In the genomic region with DNA sequence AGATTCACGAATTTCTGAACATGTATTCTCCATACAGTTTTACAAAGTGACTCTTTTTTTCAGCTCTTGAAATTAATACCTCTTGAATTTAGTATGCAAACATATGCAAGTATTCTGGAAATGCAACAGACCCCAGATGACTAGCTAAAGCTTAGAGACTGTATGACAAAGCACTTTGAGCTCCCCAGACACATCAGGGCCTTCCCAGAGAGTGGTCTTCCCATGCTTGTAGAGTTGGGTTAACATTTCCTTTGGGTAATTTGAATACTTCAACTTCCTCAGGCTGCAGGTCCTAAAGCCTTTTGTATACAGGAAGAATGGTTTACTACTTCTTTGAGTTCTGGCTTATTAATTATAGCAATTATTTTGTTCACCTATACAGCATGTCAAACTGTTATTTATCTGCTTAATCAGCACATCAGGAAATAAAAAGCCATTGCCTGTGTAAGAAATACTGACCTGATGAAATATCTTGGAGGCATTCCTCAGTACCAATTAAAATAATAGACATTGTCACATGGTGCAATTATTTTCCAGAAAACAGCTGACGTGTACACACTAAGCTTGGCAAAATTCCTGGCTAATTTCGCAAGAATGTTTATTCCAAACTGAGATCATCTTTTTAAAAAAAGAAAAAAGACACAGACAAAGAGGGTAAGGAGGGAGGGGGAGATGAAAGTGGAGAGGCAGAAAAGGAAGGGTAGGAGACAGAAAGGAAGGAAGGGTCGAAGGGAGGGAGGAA, we compare ENCODE assay signal across 10 cellular contexts.
DNase-seq lines count a peak whose midpoint lies in the region; ATAC-seq, FAIRE-seq and TF ChIP-seq lines count a peak whose summit lies in the region.
"Had no signal": no experiment of that assay in that cellular context is flagged by ENCODE, and none has a peak within 500 bp of the region (broad histone marks: within the 10 kb centered on the region; RNA-seq: fewer than 3 reads in every experiment).

No MANE protein-coding gene starts in this region.

- peaks cover 0 to 24% (median 13%) of the 10 kb centered on the region in 12 donors for H3K4me1 ChIP-seq in heart left ventricle
- peaks cover 0 to 19% (median 17%) of the 10 kb centered on the region in 4 donors for H3K4me1 ChIP-seq in sigmoid colon

- TF ChIP-seq CTCF in heart left ventricle (IDR thresholded peaks at IDR 0.05), result no peak
- no peak for TF ChIP-seq CTCF in sigmoid colon (IDR thresholded peaks at IDR 0.05)

- TF ChIP-seq EP300 in sigmoid colon (IDR thresholded peaks at IDR 0.05), result no peak

- intact Hi-C loops in heart left ventricle (cut with DNase I), result loop anchor here in 5 of 10 donors (10.0 kb wide), 4 partner anchors 94 to 666 kb away; partner anchors contain the start of genes BDH2 (in 2 of the 5), CISD2 (in 2 of the 5) and SLC39A8 (in 1 of the 5)
- intact Hi-C loops in sigmoid colon (cut with DNase I), result loop anchor here (5.0 to 10.0 kb wide), 2 partner anchors 156 to 388 kb away; partner anchors contain the start of gene UBE2D3

- WGBS in heart left ventricle, 4 donors, result 32 to 44% (median 34%) methylated on average over 4 of the region's 4 CpGs
- 55 to 56% methylated on average over 4 of the region's 4 CpGs for WGBS in sigmoid colon, 2 donors

- peaks cover 0 to 7% (median 0%) of the 10 kb centered on the region in 12 donors for H3K9me3 ChIP-seq in heart left ventricle
- H3K9me3 ChIP-seq in sigmoid colon, result no peaks in the 10 kb centered on the region

- H3K27me3 ChIP-seq in heart left ventricle (no peaks in the 10 kb centered on the region), sigmoid colon (no peaks in the 10 kb centered on the region)

- TF ChIP-seq POLR2A in H54 (IDR thresholded peaks at IDR 0.05; ENCODE audit: low read depth, low read length) (no peak), heart left ventricle (IDR thresholded peaks at IDR 0.05) (no peak), sigmoid colon (IDR thresholded peaks at IDR 0.05) (no peak)

- no peak for DNase-seq in H54 (ENCODE audit: insufficient read length, low spot score)
- DNase-seq in heart left ventricle, result peak in 1 of 5 donors; percentile 12
- DNase-seq in sigmoid colon, result no peak
- DNase-seq in DMS79 treated with DMSO at 0.1 percent for 48 hours (lab: John Stamatoyannopoulos, UW), result no peak
- no peak for DNase-seq in NCI-H1436 treated with DMSO at 0.1 percent for 48 hours (lab: John Stamatoyannopoulos, UW)
- no peak for DNase-seq in frontal cortex (ENCODE audit: low spot score in 2 of 2)
- DNase-seq in SW480 (ENCODE audit: low spot score), result no peak
- DNase-seq: SHP77; stimulated activated naive CD8-positive, alpha-beta T cell treated with anti-CD3 and anti-CD28 coated beads, Interleukin-15, amount 100 ng/mL, for 72 hours had no signal

- peak overlapping the region in 8 of 12 donors; percentile 0 to 62 (median 50) for H3K27ac ChIP-seq in heart left ventricle
- peak overlapping the region; percentile 32 to 46 (median 42) for H3K27ac ChIP-seq in sigmoid colon

- H3K36me3 ChIP-seq in heart left ventricle (no peaks in the 10 kb centered on the region), sigmoid colon (no peaks in the 10 kb centered on the region)

- ATAC-seq in SK-N-SH treated with all-trans-retinoic acid at 6 μM for 48 hours, result peak; percentile 76
- ATAC-seq in heart left ventricle, result peak; percentile 54 to 88 (median 68)
- ATAC-seq: stimulated activated naive CD8-positive, alpha-beta T cell treated with anti-CD3 and anti-CD28 coated beads, Interleukin-15, amount 100 ng/mL, for 72 hours had no signal

- H3K4me3 ChIP-seq in heart left ventricle (no peak overlapping the region), sigmoid colon (no peak overlapping the region)

- peak; percentile 41 for FAIRE-seq in H54 (lab: Jason Lieb, UNC)
- no peak for FAIRE-seq in frontal cortex (lab: Jason Lieb, UNC)

TF ChIP-seq in SK-N-SH treated with all-trans-retinoic acid at 6 μM for 48 hours, 23 proteins besides CTCF, POLR2A, EP300 and RAD21:
- 0 out of 2 replicates have a peak, but pooled peaks have one; percentile 16 for TF ChIP-seq PATZ1 (CRISPR knock-in tag; IDR thresholded peaks at IDR 0.05; ENCODE audit: borderline replicate concordance)
- no peak for TF ChIP-seq ZC3H10 (CRISPR knock-in tag; IDR thresholded peaks at IDR 0.05)
- TF ChIP-seq BACH2 (CRISPR knock-in tag; IDR thresholded peaks at IDR 0.05; ENCODE audit: borderline replicate concordance), result no peak
- TF ChIP-seq, protein P1, sequence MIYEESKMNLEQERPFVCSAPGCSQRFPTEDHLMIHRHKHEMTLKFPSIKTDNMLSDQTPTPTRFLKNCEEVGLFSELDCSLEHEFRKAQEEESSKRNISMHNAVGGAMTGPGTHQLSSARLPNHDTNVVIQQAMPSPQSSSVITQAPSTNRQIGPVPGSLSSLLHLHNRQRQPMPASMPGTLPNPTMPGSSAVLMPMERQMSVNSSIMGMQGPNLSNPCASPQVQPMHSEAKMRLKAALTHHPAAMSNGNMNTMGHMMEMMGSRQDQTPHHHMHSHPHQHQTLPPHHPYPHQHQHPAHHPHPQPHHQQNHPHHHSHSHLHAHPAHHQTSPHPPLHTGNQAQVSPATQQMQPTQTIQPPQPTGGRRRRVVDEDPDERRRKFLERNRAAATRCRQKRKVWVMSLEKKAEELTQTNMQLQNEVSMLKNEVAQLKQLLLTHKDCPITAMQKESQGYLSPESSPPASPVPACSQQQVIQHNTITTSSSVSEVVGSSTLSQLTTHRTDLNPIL (CRISPR knock-in tag; IDR thresholded peaks at IDR 0.05; ENCODE audit: low read depth), result peak; percentile 81; the same call in 1 of the 2 replicates
- peak; percentile 87 for TF ChIP-seq ISL1 (CRISPR knock-in tag; IDR thresholded peaks at IDR 0.05)
- no peak for TF ChIP-seq ZNF565 (CRISPR knock-in tag; conservative IDR thresholded peaks at IDR 0.05; ENCODE audit: low read depth)
- TF ChIP-seq, protein P2, sequence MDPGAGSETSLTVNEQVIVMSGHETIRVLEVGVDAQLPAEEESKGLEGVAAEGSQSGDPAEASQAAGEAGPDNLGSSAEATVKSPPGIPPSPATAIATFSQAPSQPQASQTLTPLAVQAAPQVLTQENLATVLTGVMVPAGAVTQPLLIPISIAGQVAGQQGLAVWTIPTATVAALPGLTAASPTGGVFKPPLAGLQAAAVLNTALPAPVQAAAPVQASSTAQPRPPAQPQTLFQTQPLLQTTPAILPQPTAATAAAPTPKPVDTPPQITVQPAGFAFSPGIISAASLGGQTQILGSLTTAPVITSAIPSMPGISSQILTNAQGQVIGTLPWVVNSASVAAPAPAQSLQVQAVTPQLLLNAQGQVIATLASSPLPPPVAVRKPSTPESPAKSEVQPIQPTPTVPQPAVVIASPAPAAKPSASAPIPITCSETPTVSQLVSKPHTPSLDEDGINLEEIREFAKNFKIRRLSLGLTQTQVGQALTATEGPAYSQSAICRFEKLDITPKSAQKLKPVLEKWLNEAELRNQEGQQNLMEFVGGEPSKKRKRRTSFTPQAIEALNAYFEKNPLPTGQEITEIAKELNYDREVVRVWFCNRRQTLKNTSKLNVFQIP (CRISPR knock-in tag; IDR thresholded peaks at IDR 0.05; ENCODE audit: borderline replicate concordance, low read depth), result no peak
- TF ChIP-seq OSR1 (CRISPR knock-in tag; IDR thresholded peaks at IDR 0.05), result no peak
- TF ChIP-seq ZNF8 (CRISPR knock-in tag; IDR thresholded peaks at IDR 0.05), result no peak
